In genomic region chr12:104137902-104138746, GRCh38 we compare ENCODE assay signal across 8 cellular contexts. TPM values are rescaled to one million over a fixed set of nuclear protein-coding genes. Genes with fewer than 3 reads are reported as not detected.
DNase-seq lines count a peak whose midpoint lies in the region; ATAC-seq and TF ChIP-seq lines count a peak whose summit lies in the region.

Gene NFYB (minus strand): TSS chr12:104138210. CDS start chr12:104135453, 2,757 bp downstream.

- H3K9me3 Mint-ChIP-seq in type B pancreatic cell, result no peaks in the 10 kb centered on the region

- H3K9ac ChIP-seq in adipocyte (ENCODE audit: low read length), result peak within 1 kb of the TSS; percentile 90

- H3K4me3 ChIP-seq in GM12865 (ENCODE audit: low read depth, low read length) (peak within 1 kb of the TSS; percentile 90), adipocyte (ENCODE audit: low read length) (peak within 1 kb of the TSS; percentile 90)

- peaks cover 7% of the 10 kb centered on the region for H3K27me3 Mint-ChIP-seq in type B pancreatic cell

- H3K4me1 ChIP-seq in adipocyte (ENCODE audit: control insufficient read depth, insufficient read depth, low read length), result peaks cover 38% of the 10 kb centered on the region

- H3K27ac Mint-ChIP-seq in type B pancreatic cell, result peak within 1 kb of the TSS; percentile 91

- no peak for TF ChIP-seq CTCF in GM12865 (IDR thresholded peaks at IDR 0.05; ENCODE audit: insufficient read depth, low read depth, low read length, missing control alignments)
- no peak for TF ChIP-seq CTCF in type B pancreatic cell (conservative IDR thresholded peaks at IDR 0.05)

- H3K36me3 ChIP-seq in adipocyte (ENCODE audit: control insufficient read depth, insufficient read depth, low read length, severe bottlenecking), result peaks cover 10% of the 10 kb centered on the region

- no peaks in the 10 kb centered on the region for H3K27me3 ChIP-seq in adipocyte (replicated peaks; ENCODE audit: control insufficient read depth, insufficient read depth, low read length)

- DNase-seq in GM12865 (ENCODE audit: low read depth) (peak; percentile 98), NCI-H1417 treated with DMSO at 0.1 percent for 48 hours (lab: John Stamatoyannopoulos, UW) (peak; percentile 92), SW480 (ENCODE audit: low spot score) (peak; percentile 94), adipocyte (ENCODE audit: low read depth) (peak; percentile 99), cardiac septum (ENCODE audit: low spot score) (peak; percentile 97), pons (ENCODE audit: low spot score) (peak; percentile 96), type B pancreatic cell (ENCODE audit: extremely low spot score, unreplicated experiment) (peak; percentile 92)

- intact Hi-C loops in cardiac septum (cut with DNase I), result loop anchor here (5.0 kb wide), 1 partner anchor 76 kb away; the partner anchor contains the start of gene HCFC2

- peak within 1 kb of the TSS; percentile 94 for H3K4me3 Mint-ChIP-seq in type B pancreatic cell

- H3K9me3 ChIP-seq in adipocyte (ENCODE audit: control insufficient read depth, low read length), result no peaks in the 10 kb centered on the region

- peaks cover 16% of the 10 kb centered on the region for H3K4me1 Mint-ChIP-seq in type B pancreatic cell (ENCODE audit: unreplicated experiment)

- no peaks in the 10 kb centered on the region for H3K36me3 Mint-ChIP-seq in type B pancreatic cell

- peak; percentile 90 for ATAC-seq in HG02763 (IDR thresholded peaks at IDR 0.05; ENCODE audit: unreplicated experiment)

RNA-seq across cellular contexts. Expression of gene NFYB, which starts in this region (rescaled TPM):
- total RNA-seq in cardiac septum, result 31.1 TPM
- 23.0 and 36.4 TPM in 2 replicates for total RNA-seq in type B pancreatic cell (ENCODE audit: low replicate concordance)

Comparison
In these comparisons a context has a peak if more than half of its experiments do, and no peak if none do; other contexts are left out.
1. Peak in every context shown above with its lines: DNase-seq, ATAC-seq and H3K4me3 ChIP-seq.